ENCODE assay signal across 1 cellular context in the genomic region with DNA sequence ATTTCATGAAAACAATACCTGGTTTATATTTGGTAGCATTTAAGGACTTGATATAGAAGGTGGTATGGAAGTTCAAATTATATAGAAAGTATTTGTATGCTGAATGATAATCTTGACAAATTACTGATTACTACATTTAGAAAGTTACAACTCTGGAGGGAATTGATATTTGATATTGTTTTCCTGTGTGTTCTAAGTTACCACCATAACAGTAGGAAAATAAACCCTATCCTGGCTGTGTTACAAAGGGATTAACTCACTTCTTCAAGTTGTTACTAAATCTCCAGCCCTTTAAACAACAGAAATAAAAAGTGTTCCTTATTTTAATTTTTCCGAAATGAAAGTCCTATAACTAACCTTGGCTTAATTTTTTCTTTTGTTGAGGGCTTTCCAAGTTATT.
TF ChIP-seq lines count a peak whose summit lies in the region.

No MANE protein-coding gene starts in this region.

TF ChIP-seq in endothelial cell of umbilical vein, 7 proteins besides CTCF, POLR2A, EP300 and RAD21 (continued from another document):
- TF ChIP-seq EZH2 (IDR thresholded peaks at IDR 0.05; ENCODE audit: borderline replicate concordance, low read depth, low read length, severe bottlenecking) (no peak), POLR2AphosphoS5 (IDR thresholded peaks at IDR 0.05; ENCODE audit: insufficient read depth, low read depth, low read length) (no peak)
- TF ChIP-seq, protein P1, sequence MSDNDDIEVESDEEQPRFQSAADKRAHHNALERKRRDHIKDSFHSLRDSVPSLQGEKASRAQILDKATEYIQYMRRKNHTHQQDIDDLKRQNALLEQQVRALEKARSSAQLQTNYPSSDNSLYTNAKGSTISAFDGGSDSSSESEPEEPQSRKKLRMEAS (IDR thresholded peaks at IDR 0.05; ENCODE audit: insufficient read depth, insufficient read length) = no peak
